Comparison of ENCODE assay signal across 1 cellular context in the genomic region with DNA sequence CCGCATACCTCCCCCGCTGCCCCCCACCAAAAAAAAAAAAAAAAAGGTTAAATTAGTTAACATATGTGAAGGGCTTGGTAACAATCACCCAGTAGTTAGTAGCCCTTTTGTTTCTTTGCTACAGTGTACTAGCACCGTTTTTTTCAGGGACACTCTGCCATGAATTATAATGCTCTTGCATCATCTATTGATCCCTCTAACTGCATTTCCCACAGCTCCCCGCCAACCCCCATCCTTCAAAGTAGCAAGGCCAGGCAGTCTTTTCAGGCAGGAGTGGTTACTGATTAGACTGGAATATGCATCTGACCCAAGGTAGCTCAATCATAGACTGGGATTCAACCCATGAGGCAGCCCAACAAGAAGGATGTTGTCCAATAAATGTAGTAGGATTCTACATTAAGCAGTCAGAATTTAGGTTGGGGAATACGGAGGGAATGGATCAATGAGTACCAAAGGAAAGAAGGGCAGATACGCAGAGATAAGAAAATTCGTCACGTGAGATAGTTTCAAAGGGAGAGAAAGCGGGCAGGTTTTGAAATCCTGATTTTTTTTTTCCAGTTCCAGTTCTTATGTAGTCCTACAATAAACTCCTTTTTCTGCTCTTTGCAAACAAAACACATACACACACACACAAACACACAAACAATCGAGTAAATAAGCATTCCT.
TF ChIP-seq lines count a peak whose summit lies in the region.

No MANE protein-coding gene starts in this region.

TF ChIP-seq in WTC11, 78 proteins besides CTCF, POLR2A, EP300 and RAD21:
- TF ChIP-seq, protein P1, sequence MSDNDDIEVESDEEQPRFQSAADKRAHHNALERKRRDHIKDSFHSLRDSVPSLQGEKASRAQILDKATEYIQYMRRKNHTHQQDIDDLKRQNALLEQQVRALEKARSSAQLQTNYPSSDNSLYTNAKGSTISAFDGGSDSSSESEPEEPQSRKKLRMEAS (CRISPR knock-in tag; IDR thresholded peaks at IDR 0.05), result no peak
- no peak for TF ChIP-seq RELA (CRISPR knock-in tag; IDR thresholded peaks at IDR 0.05; ENCODE audit: borderline replicate concordance)
- no peak for TF ChIP-seq ZBTB21 (CRISPR knock-in tag; IDR thresholded peaks at IDR 0.05; ENCODE audit: borderline replicate concordance)
